21 cellular contexts compared by ENCODE assay signal in the genomic region with DNA sequence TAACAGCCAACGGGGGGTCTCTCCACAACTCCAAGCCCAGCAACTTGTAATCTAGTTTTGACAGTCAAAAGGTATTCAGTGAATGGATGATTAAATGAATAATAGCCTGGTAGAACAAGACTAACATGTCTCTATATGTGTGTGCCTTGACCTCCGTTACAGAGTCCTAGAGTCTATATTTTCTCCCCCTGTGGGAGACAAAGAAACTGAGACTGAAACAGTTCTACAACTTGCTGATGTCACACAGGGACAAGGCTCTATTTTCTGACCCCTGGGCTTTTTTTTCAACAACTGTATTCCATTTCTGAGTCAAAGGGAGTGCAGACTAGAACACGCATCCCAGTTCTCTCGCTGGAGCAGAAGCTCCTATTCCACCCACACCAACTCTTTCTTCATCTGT.
DNase-seq lines count a peak whose midpoint lies in the region; ATAC-seq and TF ChIP-seq lines count a peak whose summit lies in the region.
"Had no signal": no experiment of that assay in that cellular context is flagged by ENCODE, and none has a peak within 500 bp of the region (broad histone marks: within the 10 kb centered on the region; RNA-seq: fewer than 3 reads in every experiment).

No MANE protein-coding gene starts in this region.

- peak overlapping the region; percentile 53 for H3K4ac ChIP-seq in IMR-90 (ENCODE audit: low read depth, low read length)

- no peak for TF ChIP-seq RAD21 in IMR-90 (IDR thresholded peaks at IDR 0.05; ENCODE audit: low read length)

- BruUV-seq in IMR-90 (replicated peaks; lab: Mats Ljungman, UMichigan): no TSS peak

- no peak overlapping the region for H2BK5ac ChIP-seq in IMR-90 (ENCODE audit: low read depth, low read length, poor library complexity, severe bottlenecking)

- H3K9me1 ChIP-seq in IMR-90 (ENCODE audit: insufficient read depth, low read length): peaks cover 14% of the 10 kb centered on the region

- H3K36me3 ChIP-seq in IMR-90 (ENCODE audit: control insufficient read depth, insufficient read depth, low read length) (no peaks in the 10 kb centered on the region), mucosa of descending colon (ENCODE audit: low read depth) (no peaks in the 10 kb centered on the region)

- no peak overlapping the region for H3K56ac ChIP-seq in IMR-90 (ENCODE audit: extremely low read depth, insufficient read depth, low read length)

- no peaks in the 10 kb centered on the region for H4K20me1 ChIP-seq in IMR-90 (ENCODE audit: insufficient read depth, low read length)

- no peaks in the 10 kb centered on the region for H3K27me3 ChIP-seq in IMR-90 (ENCODE audit: control insufficient read depth, insufficient read depth, low read length)
- H3K27me3 ChIP-seq: hepatocyte had no signal

- peak; percentile 65 for ATAC-seq in stimulated activated naive CD8-positive, alpha-beta T cell treated with anti-CD3 and anti-CD28 coated beads, Interleukin-15, amount 100 ng/mL, for 72 hours
- no peak for ATAC-seq in stimulated activated naive CD8-positive, alpha-beta T cell treated with anti-CD3 and anti-CD28 coated beads, Interleukin-15, Interleukin-2, amounts not matched to agents 100 U/mL and 50 U/mL, for 24 hours
- ATAC-seq in HG02884 (IDR thresholded peaks at IDR 0.05; ENCODE audit: unreplicated experiment) (peak; percentile 63), IMR-90 (ENCODE audit: low read depth) (no peak), mucosa of descending colon (no peak)
- ATAC-seq in activated CD8-positive, alpha-beta memory T cell treated with anti-CD3 and anti-CD28 coated beads, Interleukin-2, amount 10 ng/mL, durations not matched to agents 7 days and 5 days: no peak
- ATAC-seq: A549, HCT116 had no signal

- no peak overlapping the region for H3K27ac ChIP-seq in IMR-90 (ENCODE audit: insufficient read depth, low read length)
- H3K27ac ChIP-seq: hepatocyte had no signal

- H3K23ac ChIP-seq in IMR-90 (ENCODE audit: low read depth, low read length): no peak overlapping the region

- peak overlapping the region; percentile 59 for H4K91ac ChIP-seq in IMR-90 (ENCODE audit: insufficient read depth, low read depth, low read length)

- dilution Hi-C loops in IMR-90 (cut with HindIII; ENCODE audit: low sequenced_read_pairs, unreplicated experiment): no loop called here

- no peak for DNase-seq in stimulated activated naive CD8-positive, alpha-beta T cell treated with anti-CD3 and anti-CD28 coated beads, Interleukin-15, amount 100 ng/mL, for 72 hours
- no peak for DNase-seq in stimulated activated naive CD8-positive, alpha-beta T cell treated with anti-CD3 and anti-CD28 coated beads, Interleukin-15, Interleukin-2, amounts not matched to agents 100 U/mL and 50 U/mL, for 24 hours
- DNase-seq in IMR-90 (no peak), mucosa of descending colon (no peak), AG20443 (ENCODE audit: low spot score) (no peak), NCI-H510A (lab: John Stamatoyannopoulos, UW) (no peak)
- no peak for DNase-seq in activated CD8-positive, alpha-beta memory T cell treated with anti-CD3 and anti-CD28 coated beads, Interleukin-2, amount 10 ng/mL, durations not matched to agents 7 days and 5 days
- DNase-seq: activated naive CD4-positive, alpha-beta T cell; DMS79; mesendoderm; NCI-H1092 treated with DMSO at 0.1 percent for 48 hours; NCI-H748 treated with DMSO at 0.1 percent for 48 hours; stimulated activated naive CD4-positive, alpha-beta T cell; trophoblast cell had no signal

- H4K8ac ChIP-seq in IMR-90 (ENCODE audit: low read depth in 2 of 2, low read length in 2 of 2): peak overlapping the region in 1 of 2 experiments; percentile 66; a peak in 2 of 4 replicates

- H3K14ac ChIP-seq in IMR-90 (replicated peaks; ENCODE audit: low read depth, low read length): 0 out of 2 replicates have a peak overlapping the region, but pooled peaks have one; percentile 55

- peak overlapping the region; percentile 73 for H3K18ac ChIP-seq in IMR-90 (ENCODE audit: low read depth, low read length)

- peaks cover 7% of the 10 kb centered on the region for H3K4me1 Mint-ChIP-seq in stimulated activated naive CD8-positive, alpha-beta T cell treated with anti-CD3 and anti-CD28 coated beads, Interleukin-15, amount 100 ng/mL, for 72 hours
- peaks cover 13% of the 10 kb centered on the region for H3K4me1 Mint-ChIP-seq in activated CD8-positive, alpha-beta memory T cell treated with anti-CD3 and anti-CD28 coated beads, Interleukin-2, amount 10 ng/mL, durations not matched to agents 7 days and 5 days

- H3K9me3 ChIP-seq in IMR-90 (ENCODE audit: control insufficient read depth, insufficient read depth, low read length) (no peaks in the 10 kb centered on the region), mucosa of descending colon (no peaks in the 10 kb centered on the region)
- H3K9me3 ChIP-seq: A549 had no signal

- CTCF ChIA-PET in IMR-90 (lab: Yijun Ruan, JAX): interaction anchor here (1.2 kb wide), 1 partner anchor 13 kb away, joined by 3 read pairs; no protein-coding TSS in a partner anchor
- CTCF ChIA-PET in activated CD8-positive, alpha-beta memory T cell treated with anti-CD3 and anti-CD28 coated beads, Interleukin-2, amount 10 ng/mL, durations not matched to agents 7 days and 5 days (lab: Charles Lee): no interaction called here

- peak overlapping the region; percentile 80 for H2BK20ac ChIP-seq in IMR-90 (ENCODE audit: low read depth, low read length)

- H3K27ac Mint-ChIP-seq in stimulated activated naive CD8-positive, alpha-beta T cell treated with anti-CD3 and anti-CD28 coated beads, Interleukin-15, amount 100 ng/mL, for 72 hours: no peak overlapping the region
- H3K27ac Mint-ChIP-seq in activated CD8-positive, alpha-beta memory T cell treated with anti-CD3 and anti-CD28 coated beads, Interleukin-2, amount 10 ng/mL, durations not matched to agents 7 days and 5 days: no peak overlapping the region
- H3K27ac Mint-ChIP-seq: CD4-positive, alpha-beta memory T cell; T-helper 2 cell treated with Interferon-gamma antibody and Interleukin-4, amounts not matched to agents 5 μg/mL and 100 μg/mL, for 36 hours had no signal

- no peak overlapping the region for H3K4me3 Mint-ChIP-seq in stimulated activated naive CD8-positive, alpha-beta T cell treated with anti-CD3 and anti-CD28 coated beads, Interleukin-15, amount 100 ng/mL, for 72 hours
- H3K4me3 Mint-ChIP-seq in activated CD8-positive, alpha-beta memory T cell treated with anti-CD3 and anti-CD28 coated beads, Interleukin-2, amount 10 ng/mL, durations not matched to agents 7 days and 5 days: no peak overlapping the region
- H3K4me3 Mint-ChIP-seq: CD4-positive, alpha-beta memory T cell; neural crest cell; T-helper 2 cell treated with Interferon-gamma antibody and Interleukin-4, amounts not matched to agents 5 μg/mL and 100 μg/mL, for 36 hours had no signal

- peak overlapping the region; percentile 67 for H2BK120ac ChIP-seq in IMR-90 (ENCODE audit: low read depth, low read length)

- TF ChIP-seq CTCF in IMR-90 (conservative IDR thresholded peaks at IDR 0.05; ENCODE audit: low read depth, low read length) (no peak), mucosa of descending colon (IDR thresholded peaks at IDR 0.05) (no peak)

- H3K27me3 Mint-ChIP-seq in stimulated activated naive CD8-positive, alpha-beta T cell treated with anti-CD3 and anti-CD28 coated beads, Interleukin-15, amount 100 ng/mL, for 72 hours: peaks cover 73% of the 10 kb centered on the region
- H3K27me3 Mint-ChIP-seq in activated CD8-positive, alpha-beta memory T cell treated with anti-CD3 and anti-CD28 coated beads, Interleukin-2, amount 10 ng/mL, durations not matched to agents 7 days and 5 days: peaks cover 80% of the 10 kb centered on the region

- in situ Hi-C loops in IMR-90 (cut with MboI; ENCODE audit: low sequenced_read_pairs): no loop called here

- TF ChIP-seq POLR2A in IMR-90 (IDR thresholded peaks at IDR 0.05; ENCODE audit: low read depth, low read length): no peak

- H4K5ac ChIP-seq in IMR-90 (ENCODE audit: low read depth, low read length): peak overlapping the region; percentile 12; the same call in 1 of the 2 replicates

- no peak overlapping the region for H3K4me2 ChIP-seq in IMR-90 (ENCODE audit: low read depth, low read length)
- H3K4me2 ChIP-seq: A549, hepatocyte had no signal

- H3K79me1 ChIP-seq in IMR-90 (ENCODE audit: low read depth in 1 of 2, low read length in 2 of 2): no peaks in the 10 kb centered on the region

- peaks cover 0 to 7% of the 10 kb centered on the region in 2 donors for H3K9me3 Mint-ChIP-seq in stimulated activated naive CD8-positive, alpha-beta T cell treated with anti-CD3 and anti-CD28 coated beads, Interleukin-15, amount 100 ng/mL, for 72 hours
- no peaks in the 10 kb centered on the region for H3K9me3 Mint-ChIP-seq in activated CD8-positive, alpha-beta memory T cell treated with anti-CD3 and anti-CD28 coated beads, Interleukin-2, amount 10 ng/mL, durations not matched to agents 7 days and 5 days (ENCODE audit: low read depth)
- H3K9me3 Mint-ChIP-seq: T-helper 2 cell treated with Interferon-gamma antibody and Interleukin-4, amounts not matched to agents 5 μg/mL and 100 μg/mL, for 36 hours had no signal

- H3K36me3 Mint-ChIP-seq in activated CD8-positive, alpha-beta memory T cell treated with anti-CD3 and anti-CD28 coated beads, Interleukin-2, amount 10 ng/mL, durations not matched to agents 7 days and 5 days: no peaks in the 10 kb centered on the region
- H3K36me3 Mint-ChIP-seq: CD4-positive, alpha-beta memory T cell had no signal

- POLR2A ChIA-PET in IMR-90 (lab: Charles Lee; ENCODE audit: unreplicated experiment): no interaction called here

- no CpG with 5 or more reads among the region's 4 CpGs for WGBS in IMR-90 (ENCODE audit: extremely low coverage in 2 of 2, insufficient read length in 1 of 2), 2 experiments

- H2AK9ac ChIP-seq in IMR-90 (replicated peaks; ENCODE audit: low read depth, low read length, poor library complexity): no peak overlapping the region

- no peak overlapping the region for H3K4me3 ChIP-seq in IMR-90 (ENCODE audit: insufficient read depth, low read depth, low read length)
- H3K4me3 ChIP-seq in mucosa of descending colon: no peak overlapping the region
- H3K4me3 ChIP-seq: A549, hepatocyte had no signal

- H2BK15ac ChIP-seq in IMR-90 (ENCODE audit: low read depth, low read length): peak overlapping the region; percentile 95

- H2AFZ ChIP-seq in IMR-90 (replicated peaks; ENCODE audit: low read length, poor library complexity): no peak overlapping the region
- H2AFZ ChIP-seq: hepatocyte had no signal

- H3K4me1 ChIP-seq in IMR-90 (ENCODE audit: control insufficient read depth, insufficient read depth, low read length) (peaks cover 25% of the 10 kb centered on the region), mucosa of descending colon (ENCODE audit: low read depth) (no peaks in the 10 kb centered on the region)

- no peak overlapping the region for H3K9ac ChIP-seq in IMR-90 (ENCODE audit: low read depth, low read length)

- intact Hi-C loops in IMR-90 (cut with micrococcal nuclease): no loop called here
- intact Hi-C loops in mucosa of descending colon (cut with DNase I, micrococcal nuclease): no loop called here

- H2AK5ac ChIP-seq in IMR-90 (ENCODE audit: low read depth, low read length): peak overlapping the region; percentile 89

TF ChIP-seq in IMR-90, 13 proteins besides CTCF, POLR2A, EP300 and RAD21 (continues in another document):
- no peak for TF ChIP-seq BHLHE40 (IDR thresholded peaks at IDR 0.05; ENCODE audit: low read depth, low read length)
- TF ChIP-seq MAZ (IDR thresholded peaks at IDR 0.05; ENCODE audit: borderline replicate concordance, low read depth, low read length): no peak
- no peak for TF ChIP-seq CHD1 (IDR thresholded peaks at IDR 0.05; ENCODE audit: low read depth, low read length)

Comparison
In these comparisons a context has a peak if more than half of its experiments do, and no peak if none do; other contexts are left out.
1. ATAC-seq: peak in stimulated activated naive CD8-positive, alpha-beta T cell treated with anti-CD3 and anti-CD28 coated beads, Interleukin-15, amount 100 ng/mL, for 72 hours (single experiment) and HG02884 (single experiment); none in stimulated activated naive CD8-positive, alpha-beta T cell treated with anti-CD3 and anti-CD28 coated beads, Interleukin-15, Interleukin-2, amounts not matched to agents 100 U/mL and 50 U/mL, for 24 hours (single experiment), IMR-90 (single experiment), activated CD8-positive, alpha-beta memory T cell treated with anti-CD3 and anti-CD28 coated beads, Interleukin-2, amount 10 ng/mL, durations not matched to agents 7 days and 5 days (single experiment) and mucosa of descending colon (single experiment).